Comparison of ENCODE assay signal across 10 cellular contexts in genomic region chr2:184577056-184577455, GRCh38. TPM values are rescaled to one million over a fixed set of nuclear protein-coding genes. Genes with fewer than 3 reads are reported as not detected.
"Had no signal": no experiment of that assay in that cellular context is flagged by ENCODE, and none has a peak within 500 bp of the region (broad histone marks: within the 10 kb centered on the region; RNA-seq: fewer than 3 reads in every experiment).

No MANE protein-coding gene starts in this region.

- ATAC-seq: GM23338, HCT116 had no signal

- H3K4me1 ChIP-seq: HAP-1 had no signal

- H3K27ac ChIP-seq: GM23248 had no signal

- DNase-seq: GM23248, GOT3, H7, H9, HCEC 1CT, HFFc6 had no signal

- H3K36me3 ChIP-seq: HAP-1 had no signal

- H2AFZ ChIP-seq: GM23248, GM23338 had no signal

- H3K27ac Mint-ChIP-seq: GM23338, H9, HFFc6 had no signal

- H3K4me3 ChIP-seq: GM23248, GM23338, HAP-1 had no signal

- H3K4me1 Mint-ChIP-seq: GM23338, H9 had no signal

- H3K4me2 ChIP-seq: GM23338 had no signal

- H3K4me3 Mint-ChIP-seq: GM23338, H9, HFFc6 had no signal

- H3K9me3 ChIP-seq: HAP-1 had no signal

- H3K9me3 Mint-ChIP-seq: GM23338, H9 had no signal

- H3K9ac ChIP-seq: GM23248 had no signal

RNA-seq across cellular contexts. Expression of gene ZNF804A, which starts 21.3 kb away (rescaled TPM):
- total RNA-seq: GM23338, H1, H9 had no signal
- polyA plus RNA-seq: GM23338 had no signal
